ENCODE assay signal across 26 cellular contexts in the genomic region with DNA sequence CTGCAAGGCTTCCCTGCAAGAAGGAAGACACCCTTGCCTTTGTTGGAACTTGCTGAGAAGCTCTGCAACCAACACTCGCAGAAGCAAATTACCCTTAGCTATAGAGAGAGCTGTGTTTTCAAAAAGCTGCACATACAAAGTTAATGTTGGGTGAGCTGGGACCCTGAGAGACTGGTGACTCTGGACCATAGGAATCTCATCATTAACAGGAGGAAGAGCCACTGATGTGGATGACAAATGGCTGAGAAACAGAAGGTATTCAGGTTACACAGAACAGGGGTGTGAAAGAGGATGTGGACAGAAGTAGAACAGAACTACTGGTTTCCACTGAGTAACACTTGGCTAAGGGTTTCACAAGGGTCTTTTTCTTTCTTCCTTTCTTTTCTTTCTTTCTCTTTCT.
"Had no signal": no experiment of that assay in that cellular context is flagged by ENCODE, and none has a peak within 500 bp of the region (broad histone marks: within the 10 kb centered on the region; RNA-seq: fewer than 3 reads in every experiment).

No MANE protein-coding gene starts in this region.

- H3K9ac ChIP-seq: KMS-11 had no signal

- FAIRE-seq: TTC549 had no signal

- H3K4me2 ChIP-seq: KMS-11, PC-9 had no signal

- H3K27ac Mint-ChIP-seq: activated CD4-positive, alpha-beta memory T cell treated with anti-CD3 and anti-CD28 coated beads, Interleukin-2, amount 10 ng/mL, durations not matched to agents 7 days and 5 days; activated CD4-positive, alpha-beta T cell treated with anti-CD3 and anti-CD28 coated beads for 36 hours; activated naive CD4-positive, alpha-beta T cell treated with anti-CD3 and anti-CD28 coated beads for 36 hours; activated naive CD8-positive, alpha-beta T cell; activated T-helper 17 cell treated with anti-CD3 and anti-CD28 coated beads, Interleukin-2, amount 50 U/mL, for 72 hours; T-cell had no signal

- H3K36me3 Mint-ChIP-seq: activated naive CD8-positive, alpha-beta T cell; T-cell had no signal

- ATAC-seq: activated CD4-positive, alpha-beta T cell treated with anti-CD3 and anti-CD28 coated beads for 36 hours; activated T-helper 17 cell treated with anti-CD3 and anti-CD28 coated beads, Interleukin-2, amount 50 U/mL, for 72 hours; T-cell had no signal

- DNase-seq: activated CD4-positive, alpha-beta memory T cell treated with anti-CD3 and anti-CD28 coated beads, Interleukin-2, amount 10 ng/mL, durations not matched to agents 7 days and 5 days; activated CD4-positive, alpha-beta T cell treated with anti-CD3 and anti-CD28 coated beads for 36 hours; activated CD4-positive, alpha-beta T cell treated with anti-CD3 and anti-CD28 coated beads, Interleukin-2, amount 50 U/mL, for 1 hour; activated gamma-delta T cell; activated naive CD4-positive, alpha-beta T cell treated with anti-CD3 and anti-CD28 coated beads for 36 hours; activated T-cell treated with anti-CD3 and anti-CD28 coated beads for 4 hours; activated T-cell treated with anti-CD3 and anti-CD28 coated beads, Interleukin-2, amount 50 U/mL, for 48 hours; amygdala; brain microvascular endothelial cell; NCI-H1105 treated with DMSO at 0.1 percent for 48 hours; NCI-H1436 treated with DMSO at 0.1 percent for 48 hours; NCI-H187; NCI-H2081 treated with DMSO at 0.1 percent for 48 hours; NCI-H446; NCI-H524; PC-9; SIG-M5; T-cell; T-helper 2 cell; T1000 had no signal

- H3K36me3 ChIP-seq: brain microvascular endothelial cell, cardiac muscle cell had no signal

- H3K9me3 Mint-ChIP-seq: activated naive CD4-positive, alpha-beta T cell treated with anti-CD3 and anti-CD28 coated beads for 36 hours; activated T-helper 17 cell treated with anti-CD3 and anti-CD28 coated beads, Interleukin-2, amount 50 U/mL, for 72 hours had no signal

- H3K27me3 ChIP-seq: brain microvascular endothelial cell, cardiac muscle cell had no signal

- H3K27ac ChIP-seq: brain microvascular endothelial cell, cardiac muscle cell, KMS-11, PC-9, VCaP had no signal

- H3K4me1 Mint-ChIP-seq: activated CD4-positive, alpha-beta memory T cell treated with anti-CD3 and anti-CD28 coated beads, Interleukin-2, amount 10 ng/mL, durations not matched to agents 7 days and 5 days; activated CD4-positive, alpha-beta T cell treated with anti-CD3 and anti-CD28 coated beads for 36 hours; activated T-helper 17 cell treated with anti-CD3 and anti-CD28 coated beads, Interleukin-2, amount 50 U/mL, for 72 hours; T-cell had no signal

- H2AFZ ChIP-seq: PC-9 had no signal

- H3K27me3 Mint-ChIP-seq: activated CD4-positive, alpha-beta memory T cell treated with anti-CD3 and anti-CD28 coated beads, Interleukin-2, amount 10 ng/mL, durations not matched to agents 7 days and 5 days; activated CD4-positive, alpha-beta T cell treated with anti-CD3 and anti-CD28 coated beads for 36 hours; activated naive CD8-positive, alpha-beta T cell; activated T-helper 17 cell treated with anti-CD3 and anti-CD28 coated beads, Interleukin-2, amount 50 U/mL, for 72 hours; T-cell had no signal

- H3K4me3 Mint-ChIP-seq: activated CD4-positive, alpha-beta memory T cell treated with anti-CD3 and anti-CD28 coated beads, Interleukin-2, amount 10 ng/mL, durations not matched to agents 7 days and 5 days; activated CD4-positive, alpha-beta T cell treated with anti-CD3 and anti-CD28 coated beads for 36 hours; activated naive CD4-positive, alpha-beta T cell treated with anti-CD3 and anti-CD28 coated beads for 36 hours; activated naive CD8-positive, alpha-beta T cell; activated T-helper 17 cell treated with anti-CD3 and anti-CD28 coated beads, Interleukin-2, amount 50 U/mL, for 72 hours; T-cell had no signal

- H3K4me3 ChIP-seq: cardiac muscle cell, PC-9 had no signal
